In the genomic region with DNA sequence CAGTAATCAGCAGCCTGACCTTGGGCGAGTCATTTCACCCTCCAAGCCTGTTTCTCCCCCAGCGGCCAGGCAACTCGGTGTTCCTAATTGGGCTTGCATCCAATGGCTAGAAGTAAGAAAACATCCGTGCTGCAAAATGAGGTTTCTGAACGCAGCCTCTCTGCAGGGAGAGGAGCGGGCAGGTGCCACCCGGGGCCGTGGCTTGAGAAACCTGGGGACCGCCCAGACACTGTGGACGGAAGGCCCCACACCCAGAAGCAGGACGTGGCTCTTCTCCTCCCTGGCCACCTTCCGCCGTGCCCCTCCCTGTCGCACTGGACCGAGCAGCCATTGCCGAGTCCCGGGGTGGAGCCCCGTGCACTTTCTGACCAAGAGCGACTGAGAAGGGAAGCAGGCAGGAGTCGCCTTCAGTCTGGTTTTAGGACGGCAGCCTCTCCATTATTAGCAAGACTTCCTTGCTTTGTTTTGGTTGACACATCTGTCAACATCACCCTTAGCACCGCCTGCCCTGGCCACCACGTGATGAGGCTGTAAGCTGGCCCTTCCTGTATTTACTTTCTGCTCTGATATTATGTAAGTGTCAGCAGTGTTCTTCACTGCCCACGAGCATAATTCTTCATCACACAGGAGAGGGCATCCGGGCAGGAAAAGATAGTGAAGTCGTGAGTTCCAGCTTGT, we compare ENCODE assay signal across 8 cellular contexts. TPM values are rescaled to one million over a fixed set of nuclear protein-coding genes. Genes with fewer than 3 reads are reported as not detected.
DNase-seq lines count a peak whose midpoint lies in the region; ATAC-seq, FAIRE-seq and TF ChIP-seq lines count a peak whose summit lies in the region.

No MANE protein-coding gene starts in this region.

- no peak overlapping the region for H2AFZ ChIP-seq in endothelial cell of umbilical vein (ENCODE audit: low read depth, low read length)

- H3K36me3 ChIP-seq in endothelial cell of umbilical vein (ENCODE audit: control insufficient read depth in 2 of 2, extremely low read depth in 1 of 2, insufficient read depth in 2 of 2, low read length in 2 of 2) (peaks cover 8 to 20% of the 10 kb centered on the region in 2 experiments), mesendoderm (ENCODE audit: control insufficient read depth, insufficient read depth, low read length) (peaks cover 5% of the 10 kb centered on the region)

- CTCF ChIA-PET in activated CD8-positive, alpha-beta T cell treated with anti-CD3 and anti-CD28 coated beads, Interleukin-2, amount 10 ng/mL, durations not matched to agents 7 days and 5 days (lab: Charles Lee) = interaction anchor here (0.8 to 2.7 kb wide), 7 partner anchors 12 to 140 kb away, joined by 3 to 11 read pairs (median 7); no protein-coding TSS in a partner anchor
- CTCF ChIA-PET in endothelial cell of umbilical vein (lab: Charles Lee) = interaction anchor here (0.5 to 2.4 kb wide), 6 partner anchors 10 to 139 kb away, joined by 3 to 18 read pairs (median 4); no protein-coding TSS in a partner anchor

- peak overlapping the region; percentile 99 for H3K4me3 Mint-ChIP-seq in activated CD8-positive, alpha-beta T cell treated with anti-CD3 and anti-CD28 coated beads, Interleukin-2, amount 10 ng/mL, durations not matched to agents 7 days and 5 days
- peak overlapping the region; percentile 94 to 97 for H3K4me3 Mint-ChIP-seq in stimulated activated naive CD8-positive, alpha-beta T cell treated with anti-CD3 and anti-CD28 coated beads, Interleukin-15, amount 100 ng/mL, for 72 hours

- no peaks in the 10 kb centered on the region for H3K9me3 Mint-ChIP-seq in activated CD8-positive, alpha-beta T cell treated with anti-CD3 and anti-CD28 coated beads, Interleukin-2, amount 10 ng/mL, durations not matched to agents 7 days and 5 days (ENCODE audit: insufficient read depth)
- no peaks in the 10 kb centered on the region for H3K9me3 Mint-ChIP-seq in stimulated activated naive CD8-positive, alpha-beta T cell treated with anti-CD3 and anti-CD28 coated beads, Interleukin-15, amount 100 ng/mL, for 72 hours

- no peak overlapping the region for H4K8ac ChIP-seq in mesendoderm (ENCODE audit: low read depth, low read length)

- peaks cover 2% of the 10 kb centered on the region for H3K27me3 Mint-ChIP-seq in activated CD8-positive, alpha-beta T cell treated with anti-CD3 and anti-CD28 coated beads, Interleukin-2, amount 10 ng/mL, durations not matched to agents 7 days and 5 days (ENCODE audit: low read depth)
- no peaks in the 10 kb centered on the region for H3K27me3 Mint-ChIP-seq in stimulated activated naive CD8-positive, alpha-beta T cell treated with anti-CD3 and anti-CD28 coated beads, Interleukin-15, amount 100 ng/mL, for 72 hours

- H3K9me3 ChIP-seq in endothelial cell of umbilical vein (replicated peaks; ENCODE audit: control insufficient read depth, insufficient read depth, low read length) = no peaks in the 10 kb centered on the region

- H3K79me2 ChIP-seq in endothelial cell of umbilical vein (ENCODE audit: control insufficient read depth, insufficient read depth, low read length) (peaks cover 45% of the 10 kb centered on the region), mesendoderm (ENCODE audit: control insufficient read depth, insufficient read depth, low read length) (peaks cover 30% of the 10 kb centered on the region)

- peaks cover 47% of the 10 kb centered on the region for H3K4me1 Mint-ChIP-seq in activated CD8-positive, alpha-beta T cell treated with anti-CD3 and anti-CD28 coated beads, Interleukin-2, amount 10 ng/mL, durations not matched to agents 7 days and 5 days (ENCODE audit: low read depth)
- H3K4me1 Mint-ChIP-seq in stimulated activated naive CD8-positive, alpha-beta T cell treated with anti-CD3 and anti-CD28 coated beads, Interleukin-15, amount 100 ng/mL, for 72 hours = peaks cover 47% of the 10 kb centered on the region

- peaks cover 13% of the 10 kb centered on the region for H3K79me1 ChIP-seq in mesendoderm (ENCODE audit: low read length)

- dilution Hi-C loops in endothelial cell of umbilical vein (cut with MboI; ENCODE audit: extremely low pct_ligation_motif_present, low sequenced_read_pairs) = no loop called here

- peak; percentile 15 for ATAC-seq in activated CD8-positive, alpha-beta T cell treated with anti-CD3 and anti-CD28 coated beads, Interleukin-2, amount 10 ng/mL, durations not matched to agents 7 days and 5 days
- ATAC-seq in stimulated activated naive CD8-positive, alpha-beta T cell treated with anti-CD3 and anti-CD28 coated beads, Interleukin-15, amount 100 ng/mL, for 72 hours = peak; percentile 26
- no peak for ATAC-seq in HG03097 (IDR thresholded peaks at IDR 0.05; ENCODE audit: low FRiP score, unreplicated experiment)

- H3K4me2 ChIP-seq in endothelial cell of umbilical vein (ENCODE audit: insufficient read depth, low read length) = peak overlapping the region; percentile 96
- peak overlapping the region; percentile 88 for H3K4me2 ChIP-seq in mesendoderm (ENCODE audit: low read length)

- H3K27ac ChIP-seq in endothelial cell of umbilical vein (ENCODE audit: insufficient read depth, low read depth, low read length) = peak overlapping the region; percentile 80
- H3K27ac ChIP-seq in mesendoderm (ENCODE audit: low read depth, low read length) = no peak overlapping the region

- no peak for TF ChIP-seq CTCF in endothelial cell of umbilical vein (IDR thresholded peaks at IDR 0.05; ENCODE audit: extremely low read depth in 1 of 2, insufficient read depth in 1 of 2, low read depth in 1 of 2, low read length in 2 of 2)

- no peak for TF ChIP-seq POLR2A in endothelial cell of umbilical vein (IDR thresholded peaks at IDR 0.05; ENCODE audit: low read depth, low read length)

- POLR2A ChIA-PET in activated CD8-positive, alpha-beta T cell treated with anti-CD3 and anti-CD28 coated beads, Interleukin-2, amount 10 ng/mL, durations not matched to agents 7 days and 5 days (lab: Charles Lee) = interaction anchor here (0.6 to 5.6 kb wide), 22 partner anchors 8 to 386 kb away, joined by 3 to 67 read pairs (median 5); a partner anchor contains a TSS
- POLR2A ChIA-PET in endothelial cell of umbilical vein (lab: Charles Lee) = no interaction called here

- no peaks in the 10 kb centered on the region for H3K9me1 ChIP-seq in endothelial cell of umbilical vein (replicated peaks; ENCODE audit: control insufficient read depth, extremely low read depth, insufficient read depth, low read length)

- peaks cover 48% of the 10 kb centered on the region for H3K36me3 Mint-ChIP-seq in activated CD8-positive, alpha-beta T cell treated with anti-CD3 and anti-CD28 coated beads, Interleukin-2, amount 10 ng/mL, durations not matched to agents 7 days and 5 days (ENCODE audit: low read depth)

- no peak overlapping the region for H2BK15ac ChIP-seq in mesendoderm (replicated peaks; ENCODE audit: low read depth)

- no peak overlapping the region for H2BK120ac ChIP-seq in mesendoderm (ENCODE audit: low read depth, low read length)

- no peaks in the 10 kb centered on the region for H3K27me3 ChIP-seq in endothelial cell of umbilical vein (ENCODE audit: control insufficient read depth in 2 of 2, insufficient read depth in 2 of 2, low read length in 2 of 2)
- H3K27me3 ChIP-seq in mesendoderm (ENCODE audit: insufficient read depth, low read length, poor library complexity) = no peaks in the 10 kb centered on the region

- peaks cover 26% of the 10 kb centered on the region for H3K4me1 ChIP-seq in endothelial cell of umbilical vein (ENCODE audit: control insufficient read depth, extremely low read depth, insufficient read depth, low read length)
- peaks cover 4% of the 10 kb centered on the region for H3K4me1 ChIP-seq in mesendoderm (ENCODE audit: control insufficient read depth, low read depth, low read length)

- intact Hi-C loops in endothelial cell of umbilical vein (cut with micrococcal nuclease) = loop anchor here (1.0 kb wide), 4 partner anchors 17 to 325 kb away; no protein-coding TSS in a partner anchor

- DNase-seq in DMS 273 treated with DMSO at 0.1 percent for 48 hours (lab: John Stamatoyannopoulos, UW) (peak; percentile 10), HCEC 1CT (peak; percentile 80), NCI-H526 treated with DMSO at 0.1 percent for 48 hours (lab: John Stamatoyannopoulos, UW) (peak; percentile 13), endothelial cell of umbilical vein (ENCODE audit: low read depth, low spot score) (peak; percentile 89), mesendoderm (peak; percentile 67)
- peak; percentile 59 for DNase-seq in activated CD8-positive, alpha-beta T cell treated with anti-CD3 and anti-CD28 coated beads, Interleukin-2, amount 10 ng/mL, durations not matched to agents 7 days and 5 days
- DNase-seq in stimulated activated naive CD8-positive, alpha-beta T cell treated with anti-CD3 and anti-CD28 coated beads, Interleukin-15, amount 100 ng/mL, for 72 hours = peak; percentile 62 to 71

- no TSS peak for BruUV-seq in endothelial cell of umbilical vein (replicated peaks; lab: Mats Ljungman, UMichigan)

- H2AK5ac ChIP-seq in mesendoderm (ENCODE audit: low read length) = no peak overlapping the region

- peak; percentile 85 for FAIRE-seq in endothelial cell of umbilical vein (lab: Jason Lieb, UNC)

- peak overlapping the region; percentile 89 for H3K23ac ChIP-seq in mesendoderm (ENCODE audit: low read length)

- no peak overlapping the region for H3K4ac ChIP-seq in mesendoderm (ENCODE audit: low read depth, low read length)

- peak overlapping the region; percentile 99 for H3K27ac Mint-ChIP-seq in activated CD8-positive, alpha-beta T cell treated with anti-CD3 and anti-CD28 coated beads, Interleukin-2, amount 10 ng/mL, durations not matched to agents 7 days and 5 days
- peak overlapping the region; percentile 98 to 100 for H3K27ac Mint-ChIP-seq in stimulated activated naive CD8-positive, alpha-beta T cell treated with anti-CD3 and anti-CD28 coated beads, Interleukin-15, amount 100 ng/mL, for 72 hours

- peak overlapping the region; percentile 97 for H3K56ac ChIP-seq in mesendoderm (ENCODE audit: low read length)

- H3K9ac ChIP-seq in endothelial cell of umbilical vein (replicated peaks; ENCODE audit: extremely low read depth, insufficient read depth, low read length) (peak overlapping the region; percentile 94), mesendoderm (ENCODE audit: low read length) (peak overlapping the region; percentile 98)

- H3K18ac ChIP-seq in mesendoderm (ENCODE audit: low read length) = no peak overlapping the region

- peaks cover 19% of the 10 kb centered on the region for H4K20me1 ChIP-seq in endothelial cell of umbilical vein (replicated peaks; ENCODE audit: control insufficient read depth, extremely low read depth, insufficient read depth, low read length)

- H4K5ac ChIP-seq in mesendoderm (ENCODE audit: low read length) = no peak overlapping the region

- H3K4me3 ChIP-seq in endothelial cell of umbilical vein (replicated peaks in 1 of 3; ENCODE audit: insufficient read depth in 1 of 3, low read depth in 1 of 3, low read length in 3 of 3) (peak overlapping the region; percentile 66 to 94 (median 85)), mesendoderm (ENCODE audit: low read length) (peak overlapping the region; percentile 88)

- no CpG with 5 or more reads among the region's 26 CpGs for WGBS in mesendoderm (ENCODE audit: extremely low coverage, insufficient coverage, low lambda C conversion rate)

- H2BK5ac ChIP-seq in mesendoderm (ENCODE audit: low read length) = no peak overlapping the region

RNA-seq across cellular contexts. Expression of a gene that starts 0.8 kb away (rescaled TPM):
- 10 to 100 TPM; 88.2 to 95.2 TPM for total RNA-seq in activated CD8-positive, alpha-beta T cell treated with anti-CD3 and anti-CD28 coated beads, Interleukin-2, amount 10 ng/mL, durations not matched to agents 7 days and 5 days
- total RNA-seq in endothelial cell of umbilical vein = 101 and 109 TPM in 2 replicates
- 105 and 107 TPM in 2 replicates for polyA plus RNA-seq in endothelial cell of umbilical vein
- polyA plus RNA-seq in endothelial cell of umbilical vein (2011; cell fraction: cytosol; rRNA removed) = 79.8 and 103 TPM in 2 replicates
- polyA plus RNA-seq in endothelial cell of umbilical vein (2011; cell fraction: nucleus; rRNA removed) = 233 and 249 TPM in 2 replicates
- polyA plus RNA-seq in endothelial cell of umbilical vein (2012) = 83.3 and 94.7 TPM in 2 replicates
- 239 and 250 TPM in 2 replicates for polyA minus RNA-seq in endothelial cell of umbilical vein
- 66.9 TPM for polyA minus RNA-seq in endothelial cell of umbilical vein (2011; cell fraction: cytosol; rRNA and poly(A)+ RNA removed)
- 262 and 391 TPM in 2 replicates for polyA minus RNA-seq in endothelial cell of umbilical vein (2011; cell fraction: nucleus; rRNA and poly(A)+ RNA removed)
- 23.1 TPM for polyA plus RNA-seq in mesendoderm (2013, experiment 1 of 2)
- polyA plus RNA-seq in mesendoderm (2013, experiment 2 of 2) = 23.7 TPM

RNA-seq across cellular contexts. Expression of a gene that starts 29.0 kb away (rescaled TPM):
- not detected for total RNA-seq in activated CD8-positive, alpha-beta T cell treated with anti-CD3 and anti-CD28 coated beads, Interleukin-2, amount 10 ng/mL, durations not matched to agents 7 days and 5 days
- total RNA-seq in endothelial cell of umbilical vein = 2.8 and 3.3 TPM in 2 replicates
- polyA plus RNA-seq in endothelial cell of umbilical vein = 1.9 and 2.2 TPM in 2 replicates
- 1.8 and 2.2 TPM in 2 replicates for polyA plus RNA-seq in endothelial cell of umbilical vein (2011; cell fraction: cytosol; rRNA removed)
- polyA plus RNA-seq in endothelial cell of umbilical vein (2011; cell fraction: nucleus; rRNA removed) = 1.6 and 1.9 TPM in 2 replicates
- 0.30 and 0.75 TPM in 2 replicates for polyA plus RNA-seq in endothelial cell of umbilical vein (2012)
- polyA minus RNA-seq in endothelial cell of umbilical vein = 1.1 and 2.3 TPM in 2 replicates
- not detected for polyA minus RNA-seq in endothelial cell of umbilical vein (2011; cell fraction: cytosol; rRNA and poly(A)+ RNA removed)
- 0.24 and 0.38 TPM in 2 replicates for polyA minus RNA-seq in endothelial cell of umbilical vein (2011; cell fraction: nucleus; rRNA and poly(A)+ RNA removed)
- polyA plus RNA-seq in mesendoderm (2013, experiment 1 of 2) = not detected
- not detected for polyA plus RNA-seq in mesendoderm (2013, experiment 2 of 2)

RNA-seq across cellular contexts. Expression of a gene that starts 56.6 kb away (rescaled TPM):
- total RNA-seq in activated CD8-positive, alpha-beta T cell treated with anti-CD3 and anti-CD28 coated beads, Interleukin-2, amount 10 ng/mL, durations not matched to agents 7 days and 5 days = 100 to 1,000 TPM; 280 to 291 TPM
- 20.1 and 26.3 TPM in 2 replicates for total RNA-seq in endothelial cell of umbilical vein
- 7.4 and 8.0 TPM in 2 replicates for polyA plus RNA-seq in endothelial cell of umbilical vein
- polyA plus RNA-seq in endothelial cell of umbilical vein (2011; cell fraction: cytosol; rRNA removed) = 5.1 and 5.7 TPM in 2 replicates
- polyA plus RNA-seq in endothelial cell of umbilical vein (2011; cell fraction: nucleus; rRNA removed) = 33.9 and 47.2 TPM in 2 replicates
- 11.6 and 14.4 TPM in 2 replicates for polyA plus RNA-seq in endothelial cell of umbilical vein (2012)
- polyA minus RNA-seq in endothelial cell of umbilical vein = 14.2 and 18.8 TPM in 2 replicates
- polyA minus RNA-seq in endothelial cell of umbilical vein (2011; cell fraction: cytosol; rRNA and poly(A)+ RNA removed) = 17.2 TPM
- 33.6 and 37.9 TPM in 2 replicates for polyA minus RNA-seq in endothelial cell of umbilical vein (2011; cell fraction: nucleus; rRNA and poly(A)+ RNA removed)
- polyA plus RNA-seq in mesendoderm (2013, experiment 1 of 2) = 0.41 TPM
- polyA plus RNA-seq in mesendoderm (2013, experiment 2 of 2) = 0.52 TPM

Comparison
In these comparisons a context has a peak if more than half of its experiments do, and no peak if none do; other contexts are left out.
1. DNase-seq: peak in every context shown above with its lines; median percentile 89 in endothelial cell of umbilical vein; 80 in HCEC 1CT; 67 in mesendoderm; 66 in stimulated activated naive CD8-positive, alpha-beta T cell treated with anti-CD3 and anti-CD28 coated beads, Interleukin-15, amount 100 ng/mL, for 72 hours; 59 in activated CD8-positive, alpha-beta T cell treated with anti-CD3 and anti-CD28 coated beads, Interleukin-2, amount 10 ng/mL, durations not matched to agents 7 days and 5 days; 13 in NCI-H526 treated with DMSO at 0.1 percent for 48 hours; 10 in DMS 273 treated with DMSO at 0.1 percent for 48 hours.
2. RNA of a gene that starts 56.6 kb away (total RNA-seq): 280 to 291 TPM in activated CD8-positive, alpha-beta T cell treated with anti-CD3 and anti-CD28 coated beads, Interleukin-2, amount 10 ng/mL, durations not matched to agents 7 days and 5 days; 20.1 to 26.3 TPM in endothelial cell of umbilical vein; every median in the first group is over 10 times any median in the second.